22 cellular contexts compared by ENCODE assay signal in the genomic region with DNA sequence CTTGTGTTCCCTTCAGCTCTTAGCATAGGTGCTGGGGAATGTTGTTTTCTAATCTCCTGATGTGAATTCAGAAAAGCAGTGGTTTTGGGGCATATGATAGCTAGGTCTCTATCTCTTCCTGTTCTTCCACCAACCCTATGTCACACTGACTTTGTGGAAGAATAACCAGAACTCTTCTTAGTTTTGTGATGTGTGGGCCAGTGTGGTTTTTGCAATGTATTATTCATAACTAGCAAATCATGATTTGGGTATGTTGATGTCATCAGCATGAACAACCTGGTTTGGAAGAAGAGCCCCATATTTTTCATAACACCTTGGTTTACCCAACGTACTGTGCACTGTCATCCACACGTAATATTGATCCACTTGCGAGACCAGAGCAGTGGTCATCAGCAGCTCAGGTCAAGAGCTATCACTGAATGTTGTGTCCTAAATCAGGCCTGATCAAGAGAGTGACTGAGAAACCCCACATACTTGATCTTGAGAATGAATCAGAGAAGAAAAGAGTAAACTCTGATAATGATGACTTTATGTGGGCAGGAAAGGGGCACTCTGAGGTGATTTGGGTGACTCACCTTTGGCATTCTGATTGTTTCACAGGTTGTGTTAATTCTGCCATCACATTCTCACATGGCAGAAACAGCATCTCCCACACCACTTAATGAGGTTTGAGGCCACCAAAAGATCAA. TPM values are rescaled to one million over a fixed set of nuclear protein-coding genes. Genes with fewer than 3 reads are reported as not detected.
DNase-seq lines count a peak whose midpoint lies in the region; ATAC-seq, FAIRE-seq and TF ChIP-seq lines count a peak whose summit lies in the region.
"Had no signal": no experiment of that assay in that cellular context is flagged by ENCODE, and none has a peak within 500 bp of the region (broad histone marks: within the 10 kb centered on the region; RNA-seq: fewer than 3 reads in every experiment).

No MANE protein-coding gene starts in this region.

- H3K27me3 Mint-ChIP-seq in chondrocyte (ENCODE audit: low read depth), result no peaks in the 10 kb centered on the region

- peaks cover 21% of the 10 kb centered on the region for H3K4me1 Mint-ChIP-seq in chondrocyte (ENCODE audit: low read depth)
- H3K4me1 Mint-ChIP-seq: brain had no signal

- H3K27ac Mint-ChIP-seq in chondrocyte (ENCODE audit: unreplicated experiment), result no peak overlapping the region
- H3K27ac Mint-ChIP-seq: brain had no signal

- H2AFZ ChIP-seq in H1 (ENCODE audit: low read length), result no peak overlapping the region

- H3K18ac ChIP-seq in H1 (ENCODE audit: extremely low read depth, low read length), result no peak overlapping the region

- no peak overlapping the region for H2BK15ac ChIP-seq in H1 (ENCODE audit: low read length)

- H3K9me3 Mint-ChIP-seq in chondrocyte (ENCODE audit: low read depth), result no peaks in the 10 kb centered on the region
- H3K9me3 Mint-ChIP-seq: brain had no signal

- no peaks in the 10 kb centered on the region for H3K36me3 ChIP-seq in H1 (ENCODE audit: control insufficient read depth in 2 of 4, insufficient read depth in 4 of 4, low read length in 3 of 4)
- H3K36me3 ChIP-seq: BE2C, gastrocnemius medialis, Peyer's patch, right atrium auricular region, tibial artery had no signal

- no peak for TF ChIP-seq EP300 in H1 (IDR thresholded peaks at IDR 0.05; ENCODE audit: borderline replicate concordance in 1 of 2, low read depth in 2 of 2, low read length in 2 of 2)

- no peak overlapping the region for H4K91ac ChIP-seq in H1 (replicated peaks; ENCODE audit: insufficient read length, low read length)

- no peak overlapping the region for H3K4me3 ChIP-seq in H1 (ENCODE audit: extremely low read depth in 1 of 4, insufficient read depth in 2 of 4, low read depth in 3 of 4, low read length in 4 of 4)
- H3K4me3 ChIP-seq: dorsolateral prefrontal cortex, gastrocnemius medialis, Peyer's patch, right atrium auricular region, tibial artery had no signal

- no peak overlapping the region for H2BK12ac ChIP-seq in H1 (ENCODE audit: low read depth, low read length)

- no peak overlapping the region for H4K8ac ChIP-seq in H1 (ENCODE audit: extremely low read depth, insufficient read depth, low read length)

- 93% methylated on average over 3 of the region's 3 CpGs; no CpG with 5 or more reads in 1 of the 2 experiments for WGBS in H1 (ENCODE audit: extremely low coverage in 1 of 2, insufficient coverage in 1 of 2, insufficient read length in 1 of 2, insufficient replicate concordance in 2 of 2, low coverage in 1 of 2, low lambda C conversion rate in 2 of 2, missing lambda C conversion rate in 1 of 2), 2 experiments

- no peak overlapping the region for H2AK5ac ChIP-seq in H1 (ENCODE audit: low read depth, low read length)

- H3K27me3 ChIP-seq in H1 (replicated peaks in 1 of 4; ENCODE audit: control insufficient read depth in 3 of 4, extremely low read depth in 1 of 4, insufficient read depth in 3 of 4, low read length in 3 of 4), result no peaks in the 10 kb centered on the region
- H3K27me3 ChIP-seq: BE2C, gastrocnemius medialis, Peyer's patch, right atrium auricular region, tibial artery had no signal

- no peak overlapping the region for H3K14ac ChIP-seq in H1 (ENCODE audit: insufficient read length)

- ATAC-seq in HG02642 (IDR thresholded peaks at IDR 0.05; ENCODE audit: poor library complexity, unreplicated experiment), result no peak
- ATAC-seq: gastrocnemius medialis, HCT116, left ventricle myocardium superior had no signal

- H3K23ac ChIP-seq in H1 (ENCODE audit: insufficient read length), result no peak overlapping the region

- no peaks in the 10 kb centered on the region for H3K23me2 ChIP-seq in H1 (ENCODE audit: low read depth, low read length)

- no peak overlapping the region for H3K9ac ChIP-seq in H1 (replicated peaks in 1 of 4; ENCODE audit: extremely low read depth in 1 of 4, low read depth in 3 of 4, low read length in 3 of 4)

- no peaks in the 10 kb centered on the region for H4K20me1 ChIP-seq in H1 (replicated peaks in 1 of 2; ENCODE audit: control insufficient read depth in 1 of 2, insufficient read depth in 2 of 2, low read length in 2 of 2)

- H3K56ac ChIP-seq in H1 (replicated peaks; ENCODE audit: insufficient read length, low read depth, low read length), result no peak overlapping the region

- no peaks in the 10 kb centered on the region for H3K79me1 ChIP-seq in H1 (ENCODE audit: low read depth, low read length)

- H3K9me3 ChIP-seq in H1 (ENCODE audit: insufficient read depth in 2 of 2, low read depth in 1 of 2, low read length in 1 of 2), result no peaks in the 10 kb centered on the region
- H3K9me3 ChIP-seq: BE2C, gastrocnemius medialis, Peyer's patch, right atrium auricular region, tibial artery had no signal

- TF ChIP-seq RAD21 in H1 (IDR thresholded peaks at IDR 0.05 in 1 of 2, conservative IDR thresholded peaks at IDR 0.05 in 1 of 2; ENCODE audit: low read depth in 2 of 2, low read length in 2 of 2), result no peak

- POLR2A ChIA-PET in H1 (lab: Charles Lee; ENCODE audit: partially characterized antibody), result no interaction called here

- TF ChIP-seq CTCF in H1 (IDR thresholded peaks at IDR 0.05; ENCODE audit: control extremely low read depth in 1 of 3, insufficient read depth in 1 of 3, low read depth in 1 of 3, low read length in 3 of 3) (no peak), chondrocyte (IDR thresholded peaks at IDR 0.05) (no peak)

- no peaks in the 10 kb centered on the region for H3K4me1 ChIP-seq in H1 (replicated peaks in 1 of 4; ENCODE audit: control insufficient read depth in 3 of 4, insufficient read depth in 4 of 4, low read length in 3 of 4)
- H3K4me1 ChIP-seq: BE2C, gastrocnemius medialis, Peyer's patch, right atrium auricular region, tibial artery had no signal

- H3K27ac ChIP-seq in H1 (ENCODE audit: low read depth, low read length), result no peak overlapping the region
- H3K27ac ChIP-seq: dorsolateral prefrontal cortex, gastrocnemius medialis, Peyer's patch, right atrium auricular region, tibial artery had no signal

- no peak overlapping the region for H3K4ac ChIP-seq in H1 (replicated peaks; ENCODE audit: insufficient read length, low read depth, low read length)

- no peak overlapping the region for H2BK5ac ChIP-seq in H1 (ENCODE audit: low read depth, low read length)

- H2BK120ac ChIP-seq in H1 (replicated peaks; ENCODE audit: low read depth, low read length), result no peak overlapping the region

- no peak overlapping the region for H4K5ac ChIP-seq in H1 (ENCODE audit: insufficient read length, low read depth, low read length)

- peak; percentile 76 for FAIRE-seq in RCC 7860 (lab: Jason Lieb, UNC)
- peak; percentile 24 for FAIRE-seq in H1 (lab: Jason Lieb, UNC)

- H3K79me2 ChIP-seq in H1 (ENCODE audit: control insufficient read depth in 1 of 2, insufficient read depth in 2 of 2, low read length in 2 of 2), result no peaks in the 10 kb centered on the region

- no peak for TF ChIP-seq POLR2A in H1 (IDR thresholded peaks at IDR 0.05; ENCODE audit: control extremely low read depth in 1 of 2, low read depth in 2 of 2, low read length in 2 of 2)

- CTCF ChIA-PET in H1 (lab: Charles Lee; ENCODE audit: partially characterized antibody), result interaction anchor here (0.8 to 2.1 kb wide), 3 partner anchors 9 to 26 kb away, joined by 4 to 14 read pairs (median 5); no protein-coding TSS in a partner anchor

- peak; percentile 40 for DNase-seq in stimulated activated CD4-positive, alpha-beta T cell treated with anti-CD3 and anti-CD28 coated beads, Interleukin-1b, Interleukin-23, amount 100 ng/mL, for 48 hours
- no peak for DNase-seq in stimulated activated CD4-positive, alpha-beta T cell treated with anti-CD3 and anti-CD28 coated beads, Interleukin-12 subunit alpha, Interleukin-12 subunit beta, amount 100 ng/mL, for 4 hours
- peak; percentile 42 for DNase-seq in RCC 7860 (ENCODE audit: low spot score)
- DNase-seq in H1 (ENCODE audit: low read depth in 1 of 2, low spot score in 2 of 2), result no peak
- no peak for DNase-seq in HuH-7.5 (ENCODE audit: low spot score)
- DNase-seq in chondrocyte (ENCODE audit: low spot score), result no peak
- no peak for DNase-seq in C1 segment of cervical spinal cord (lab: John Stamatoyannopoulos, UW)
- DNase-seq: activated naive CD4-positive, alpha-beta T cell; BE2C; dorsolateral prefrontal cortex; gastrocnemius medialis; left ventricle myocardium superior; NCI-H1417 treated with DMSO at 0.1 percent for 48 hours; NCI-H82; nucleus accumbens; Peyer's patch; tibial artery had no signal

- H3K4me3 Mint-ChIP-seq in chondrocyte (ENCODE audit: unreplicated experiment), result no peak overlapping the region
- H3K4me3 Mint-ChIP-seq: brain had no signal

- no peaks in the 10 kb centered on the region for H3K36me3 Mint-ChIP-seq in chondrocyte (ENCODE audit: low read depth)
- H3K36me3 Mint-ChIP-seq: brain had no signal

- no peak overlapping the region for H3K4me2 ChIP-seq in H1 (ENCODE audit: insufficient read depth in 1 of 2, low read depth in 2 of 2, low read length in 2 of 2)

- H2BK20ac ChIP-seq in H1 (ENCODE audit: low read length), result no peak overlapping the region

TF ChIP-seq in H1, 55 proteins besides CTCF, POLR2A, EP300 and RAD21 (continues in another document):
- TF ChIP-seq CBX8 (IDR thresholded peaks at IDR 0.05; ENCODE audit: borderline replicate concordance, low read depth, low read length) (no peak), SIX5 (IDR thresholded peaks at IDR 0.05; ENCODE audit: low read depth, low read length) (no peak), BACH1 (IDR thresholded peaks at IDR 0.05; ENCODE audit: low read length) (no peak), TBP (IDR thresholded peaks at IDR 0.05; ENCODE audit: low read depth, low read length) (no peak), CBX5 (IDR thresholded peaks at IDR 0.05; ENCODE audit: low read depth, low read length) (no peak)

RNA-seq across cellular contexts. Expression of a gene that starts 19.4 kb away (rescaled TPM):
- total RNA-seq in H1 (2021; fragmentation: NEBNext Ultra II Directional; extraction: Animal tissue kit (Norgen Biotek cat#: 25700)), result not detected in 2 replicates
- not detected in 2 replicates for polyA plus RNA-seq in H1 (2011; rRNA removed)
- polyA plus RNA-seq in H1 (2011; cell fraction: cytosol; rRNA removed), result not detected
- polyA plus RNA-seq in H1 (2011; cell fraction: nucleus; rRNA removed), result not detected
- polyA plus RNA-seq in H1 (2012, experiment 1 of 2), result not detected in 4 replicates
- not detected for polyA plus RNA-seq in H1 (2012, experiment 2 of 2)
- not detected for polyA plus RNA-seq in H1 (2013, experiment 1 of 2)
- polyA plus RNA-seq in H1 (2013, experiment 2 of 2), result not detected
- polyA minus RNA-seq in H1 (2011; rRNA and poly(A)+ RNA removed), result not detected in 2 replicates
- not detected for polyA minus RNA-seq in H1 (2011; cell fraction: cytosol; rRNA and poly(A)+ RNA removed)
- not detected for polyA minus RNA-seq in H1 (2011; cell fraction: nucleus; rRNA and poly(A)+ RNA removed)
- not detected in 3 replicates for total RNA-seq in chondrocyte
- total RNA-seq: dorsolateral prefrontal cortex, epithelial cell of proximal tubule, gastrocnemius medialis, left ventricle myocardium superior, Peyer's patch, right atrium auricular region had no signal

RNA-seq across cellular contexts. Expression of a gene that starts 27.2 kb away (rescaled TPM):
- not detected in 2 replicates for total RNA-seq in H1 (2021; fragmentation: NEBNext Ultra II Directional; extraction: Animal tissue kit (Norgen Biotek cat#: 25700))
- polyA plus RNA-seq in H1 (2011; rRNA removed), result not detected in 2 replicates
- polyA plus RNA-seq in H1 (2011; cell fraction: cytosol; rRNA removed), result not detected
- polyA plus RNA-seq in H1 (2011; cell fraction: nucleus; rRNA removed), result not detected
- polyA plus RNA-seq in H1 (2012, experiment 1 of 2), result not detected in 4 replicates
- not detected for polyA plus RNA-seq in H1 (2012, experiment 2 of 2)
- polyA plus RNA-seq in H1 (2013, experiment 1 of 2), result not detected
- polyA plus RNA-seq in H1 (2013, experiment 2 of 2), result not detected
- not detected in 2 replicates for polyA minus RNA-seq in H1 (2011; rRNA and poly(A)+ RNA removed)
- not detected for polyA minus RNA-seq in H1 (2011; cell fraction: cytosol; rRNA and poly(A)+ RNA removed)
- not detected for polyA minus RNA-seq in H1 (2011; cell fraction: nucleus; rRNA and poly(A)+ RNA removed)
- total RNA-seq in chondrocyte, result not detected in 3 replicates
- total RNA-seq: epithelial cell of proximal tubule had no signal

Comparison
In these comparisons a context has a peak if more than half of its experiments do, and no peak if none do; other contexts are left out.
1. DNase-seq: peak in stimulated activated CD4-positive, alpha-beta T cell treated with anti-CD3 and anti-CD28 coated beads, Interleukin-1b, Interleukin-23, amount 100 ng/mL, for 48 hours (single experiment) and RCC 7860 (single experiment); none in stimulated activated CD4-positive, alpha-beta T cell treated with anti-CD3 and anti-CD28 coated beads, Interleukin-12 subunit alpha, Interleukin-12 subunit beta, amount 100 ng/mL, for 4 hours (single experiment), H1 (0 of 2), HuH-7.5 (single experiment), chondrocyte (single experiment) and C1 segment of cervical spinal cord (0 of 14).